ENCODE assay signal across 16 cellular contexts in the genomic region with DNA sequence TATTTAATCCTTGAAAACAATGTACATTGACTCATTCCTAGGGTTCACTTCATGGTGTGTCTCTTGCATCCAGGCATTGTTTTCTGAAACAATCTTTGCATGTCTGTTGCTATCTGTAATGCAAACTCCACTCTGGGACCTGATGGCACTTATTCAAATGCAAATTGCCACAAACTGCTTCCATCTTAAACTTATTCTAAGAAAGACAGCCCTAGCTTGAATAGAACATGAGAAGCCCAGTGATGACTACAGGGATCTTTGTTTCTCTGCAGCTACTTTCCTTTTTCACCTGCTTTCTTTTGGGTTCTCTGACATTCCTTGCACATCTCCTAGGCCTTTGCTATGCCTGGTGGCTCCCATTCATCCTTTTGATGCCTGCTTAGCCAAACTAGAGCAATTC.
DNase-seq lines count a peak whose midpoint lies in the region; ATAC-seq and TF ChIP-seq lines count a peak whose summit lies in the region.
"Had no signal": no experiment of that assay in that cellular context is flagged by ENCODE, and none has a peak within 500 bp of the region (broad histone marks: within the 10 kb centered on the region; RNA-seq: fewer than 3 reads in every experiment).

No MANE protein-coding gene starts in this region.

- H3K27ac ChIP-seq in endodermal cell (ENCODE audit: low read depth, low read length) (peak overlapping the region; percentile 4), iPS DF 6.9 (ENCODE audit: low read length) (no peak overlapping the region)
- H3K27ac ChIP-seq: GM23248 had no signal

- TF ChIP-seq CTCF in endodermal cell (conservative IDR thresholded peaks at IDR 0.05) (no peak), natural killer cell (IDR thresholded peaks at IDR 0.05) (no peak)

- H3K27me3 Mint-ChIP-seq in endodermal cell (ENCODE audit: insufficient read depth) (no peaks in the 10 kb centered on the region), natural killer cell (ENCODE audit: low read depth in 2 of 2) (no peaks in the 10 kb centered on the region)
- H3K27me3 Mint-ChIP-seq: CD4-positive, alpha-beta memory T cell had no signal

- intact Hi-C loops in natural killer cell (cut with micrococcal nuclease): no loop called here

- DNase-seq in NT2/D1 (ENCODE audit: low read depth, low spot score) (peak; percentile 33), endodermal cell (no peak), iPS DF 6.9 (ENCODE audit: low read depth, low spot score) (peak; percentile 33), natural killer cell (no peak), NCI-H526 treated with DMSO at 0.1 percent for 48 hours (lab: John Stamatoyannopoulos, UW) (no peak), cerebellar nuclear complex (lab: John Stamatoyannopoulos, UW) (no peak)
- DNase-seq in stimulated activated CD8-positive, alpha-beta memory T cell treated with anti-CD3 and anti-CD28 coated beads, Interleukin-4, amount 100 ng/mL, for 48 hours: no peak
- DNase-seq: C1 segment of cervical spinal cord; Calu3; CD4-positive, alpha-beta memory T cell; COR-L47; DMS53; DMS79 treated with DMSO at 0.1 percent for 48 hours; GF-D8; GM23248 had no signal

- H3K36me3 ChIP-seq in NT2/D1 (ENCODE audit: insufficient read depth, insufficient read length, low read length) (no peaks in the 10 kb centered on the region), endodermal cell (ENCODE audit: control insufficient read depth, insufficient read depth, low read length) (no peaks in the 10 kb centered on the region), iPS DF 6.9 (ENCODE audit: control insufficient read depth, insufficient read depth, low read length) (no peaks in the 10 kb centered on the region)
- H3K36me3 ChIP-seq: HAP-1 had no signal

- H3K36me3 Mint-ChIP-seq in endodermal cell (ENCODE audit: low read depth) (no peaks in the 10 kb centered on the region), natural killer cell (no peaks in the 10 kb centered on the region)
- H3K36me3 Mint-ChIP-seq: CD4-positive, alpha-beta memory T cell had no signal

- H3K27me3 ChIP-seq in NT2/D1 (ENCODE audit: insufficient read depth, insufficient read length): no peaks in the 10 kb centered on the region
- no peaks in the 10 kb centered on the region for H3K27me3 ChIP-seq in endodermal cell (ENCODE audit: control insufficient read depth, insufficient read depth, low read length, poor library complexity, severe bottlenecking)
- H3K27me3 ChIP-seq in iPS DF 6.9 (ENCODE audit: control insufficient read depth, insufficient read depth, low read length): no peaks in the 10 kb centered on the region

- no peak overlapping the region for H3K9ac ChIP-seq in NT2/D1 (ENCODE audit: insufficient read length, low read depth)
- no peak overlapping the region for H3K9ac ChIP-seq in endodermal cell (ENCODE audit: extremely low read depth, low read length, poor library complexity, severe bottlenecking)
- H3K9ac ChIP-seq: GM23248 had no signal

- H3K4me3 ChIP-seq in NT2/D1 (ENCODE audit: insufficient read length, low read depth): no peak overlapping the region
- H3K4me3 ChIP-seq in endodermal cell (ENCODE audit: low read length): no peak overlapping the region
- H3K4me3 ChIP-seq in iPS DF 6.9 (ENCODE audit: low read length): no peak overlapping the region
- H3K4me3 ChIP-seq: GM23248, HAP-1 had no signal

- H3K9me3 ChIP-seq in NT2/D1 (ENCODE audit: insufficient read depth, low read length) (no peaks in the 10 kb centered on the region), endodermal cell (ENCODE audit: control insufficient read depth, low read length) (no peaks in the 10 kb centered on the region), iPS DF 6.9 (ENCODE audit: control insufficient read depth, insufficient read depth, low read length) (no peaks in the 10 kb centered on the region)
- H3K9me3 ChIP-seq: HAP-1 had no signal

- H3K4me3 Mint-ChIP-seq in endodermal cell: no peak overlapping the region
- H3K4me3 Mint-ChIP-seq in natural killer cell: no peak overlapping the region
- H3K4me3 Mint-ChIP-seq: CD4-positive, alpha-beta memory T cell had no signal

- ATAC-seq in natural killer cell: no peak

- no peaks in the 10 kb centered on the region for H3K9me3 Mint-ChIP-seq in endodermal cell
- peaks cover 0 to 15% of the 10 kb centered on the region in 2 donors for H3K9me3 Mint-ChIP-seq in natural killer cell

- H3K27ac Mint-ChIP-seq in endodermal cell (no peak overlapping the region), natural killer cell (no peak overlapping the region)
- H3K27ac Mint-ChIP-seq: CD4-positive, alpha-beta memory T cell had no signal

- H3K4me1 Mint-ChIP-seq in endodermal cell (no peaks in the 10 kb centered on the region), natural killer cell (no peaks in the 10 kb centered on the region)
- H3K4me1 Mint-ChIP-seq: CD4-positive, alpha-beta memory T cell had no signal

- H3K4me1 ChIP-seq in NT2/D1 (ENCODE audit: insufficient read depth, insufficient read length): no peaks in the 10 kb centered on the region
- H3K4me1 ChIP-seq in endodermal cell (ENCODE audit: control insufficient read depth, insufficient read depth, low read length): no peaks in the 10 kb centered on the region
- H3K4me1 ChIP-seq in iPS DF 6.9 (ENCODE audit: control insufficient read depth, insufficient read depth, low read length): no peaks in the 10 kb centered on the region
- H3K4me1 ChIP-seq: HAP-1 had no signal

Comparison
In these comparisons a context has a peak if more than half of its experiments do, and no peak if none do; other contexts are left out.
1. DNase-seq: peak in NT2/D1 (single experiment) and iPS DF 6.9 (single experiment); none in endodermal cell (single experiment), natural killer cell (single experiment), NCI-H526 treated with DMSO at 0.1 percent for 48 hours (single experiment), cerebellar nuclear complex (0 of 2) and stimulated activated CD8-positive, alpha-beta memory T cell treated with anti-CD3 and anti-CD28 coated beads, Interleukin-4, amount 100 ng/mL, for 48 hours (single experiment).